In the genomic region with DNA sequence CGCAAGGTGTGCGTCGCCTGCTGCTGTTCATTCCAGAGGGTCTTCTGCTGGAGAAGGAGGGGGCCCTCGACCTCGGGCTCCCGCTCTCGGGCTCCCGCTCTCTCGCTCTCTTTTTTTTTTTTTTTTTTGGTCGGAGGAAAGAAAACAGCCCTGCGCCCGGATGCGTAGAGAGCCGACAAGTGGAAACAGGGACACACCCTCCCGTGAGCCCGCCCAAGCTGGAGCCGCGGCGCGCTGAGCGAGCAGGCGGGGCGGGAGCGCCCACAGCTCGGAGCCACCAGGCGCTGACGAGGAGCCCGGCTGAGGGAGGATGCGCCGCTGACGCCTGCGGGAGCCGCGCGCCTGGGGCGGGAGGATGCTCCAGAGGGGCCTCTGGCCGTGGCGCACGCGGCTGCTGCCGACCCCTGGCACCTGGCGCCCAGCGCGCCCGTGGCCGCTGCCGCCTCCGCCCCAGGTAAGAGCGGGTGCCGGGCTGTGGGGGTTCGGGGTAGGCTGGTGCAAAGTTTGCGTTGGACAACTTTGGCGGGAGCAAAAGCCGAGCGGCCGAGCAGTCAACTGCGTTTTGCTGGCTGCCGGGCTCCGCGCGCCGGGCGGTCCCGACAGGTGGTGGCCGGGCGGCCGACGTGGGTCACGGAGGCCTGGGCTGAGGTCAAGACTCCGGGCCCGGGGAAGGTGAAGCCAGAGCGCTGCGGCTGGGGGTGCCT, we compare ENCODE assay signal across 8 cellular contexts. TPM values are rescaled to one million over a fixed set of nuclear protein-coding genes. Genes with fewer than 3 reads are reported as not detected.
A peak's percentile ranks its signal among the peaks of the same experiment; 100 is the strongest.
DNase-seq lines count a peak whose midpoint lies in the region; ATAC-seq and TF ChIP-seq lines count a peak whose summit lies in the region.

A gene with protein sequence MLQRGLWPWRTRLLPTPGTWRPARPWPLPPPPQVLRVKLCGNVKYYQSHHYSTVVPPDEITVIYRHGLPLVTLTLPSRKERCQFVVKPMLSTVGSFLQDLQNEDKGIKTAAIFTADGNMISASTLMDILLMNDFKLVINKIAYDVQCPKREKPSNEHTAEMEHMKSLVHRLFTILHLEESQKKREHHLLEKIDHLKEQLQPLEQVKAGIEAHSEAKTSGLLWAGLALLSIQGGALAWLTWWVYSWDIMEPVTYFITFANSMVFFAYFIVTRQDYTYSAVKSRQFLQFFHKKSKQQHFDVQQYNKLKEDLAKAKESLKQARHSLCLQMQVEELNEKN (plus strand): TSS at position 264 of the 704 bp plus-strand sequence. CDS start 92 bp downstream, at position 356.

- H3K9ac ChIP-seq in fibroblast of lung (ENCODE audit: insufficient read depth, low read length) = peak within 1 kb of the TSS; percentile 78

- peak within 1 kb of the TSS; percentile 81 to 92 for H3K4me3 Mint-ChIP-seq in activated T-cell treated with anti-CD3 and anti-CD28 coated beads, Interleukin-2, amount 50 U/mL, for 72 hours
- peak within 1 kb of the TSS; percentile 84 to 99 (median 98) for H3K4me3 Mint-ChIP-seq in naive thymus-derived CD8-positive, alpha-beta T cell
- peak within 1 kb of the TSS; percentile 83 to 86 for H3K4me3 Mint-ChIP-seq in stimulated activated naive B cell treated with anti-CD40 and anti-IgM and Interleukin-4, amounts not matched to agents 10 μg/mL and 1 μg/mL and 100 μg/mL, for 72 hours

- ATAC-seq in GM21528 (IDR thresholded peaks at IDR 0.05; ENCODE audit: low FRiP score, unreplicated experiment) = peak; percentile 94
- ATAC-seq in Panc1 = peak; percentile 100
- peak; percentile 91 to 92 for ATAC-seq in activated T-cell treated with anti-CD3 and anti-CD28 coated beads, Interleukin-2, amount 50 U/mL, for 72 hours (replicated peaks in 1 of 2)
- ATAC-seq in naive thymus-derived CD8-positive, alpha-beta T cell = peak; percentile 88 to 95
- peak; percentile 93 for ATAC-seq in stimulated activated naive B cell treated with anti-CD40 and anti-IgM and Interleukin-4, amounts not matched to agents 10 μg/mL and 1 μg/mL and 100 μg/mL, for 72 hours (replicated peaks)

- H3K27me3 ChIP-seq in Panc1 (ENCODE audit: control insufficient read depth, insufficient read depth, low read length) (no peaks in the 10 kb centered on the region), fibroblast of lung (ENCODE audit: control insufficient read depth, insufficient read depth, low read length) (no peaks in the 10 kb centered on the region)

- H3K27me3 Mint-ChIP-seq in activated T-cell treated with anti-CD3 and anti-CD28 coated beads, Interleukin-2, amount 50 U/mL, for 72 hours (ENCODE audit: low read depth) = no peaks in the 10 kb centered on the region
- no peaks in the 10 kb centered on the region for H3K27me3 Mint-ChIP-seq in naive thymus-derived CD8-positive, alpha-beta T cell
- no peaks in the 10 kb centered on the region for H3K27me3 Mint-ChIP-seq in stimulated activated naive B cell treated with anti-CD40 and anti-IgM and Interleukin-4, amounts not matched to agents 10 μg/mL and 1 μg/mL and 100 μg/mL, for 72 hours

- no peaks in the 10 kb centered on the region; the same call in 1 of the 2 replicates for H3K4me1 ChIP-seq in Panc1 (ENCODE audit: control insufficient read depth, insufficient read depth, low read length)
- no peaks in the 10 kb centered on the region for H3K4me1 ChIP-seq in fibroblast of lung (ENCODE audit: control insufficient read depth, extremely low read depth, insufficient read depth, low read length)

- H3K27ac ChIP-seq in Panc1 (ENCODE audit: low read length) = peak within 1 kb of the TSS; percentile 72
- H3K27ac ChIP-seq in fibroblast of lung (ENCODE audit: insufficient read depth, low read length) = peak within 1 kb of the TSS; percentile 89

- H2AFZ ChIP-seq in fibroblast of lung (ENCODE audit: low read length) = peak within 1 kb of the TSS; percentile 72

- no peaks in the 10 kb centered on the region for H3K9me3 ChIP-seq in Panc1 (ENCODE audit: control insufficient read depth, insufficient read depth, low read depth, low read length)
- H3K9me3 ChIP-seq in fibroblast of lung (ENCODE audit: control insufficient read depth, insufficient read depth, low read depth, low read length) = no peaks in the 10 kb centered on the region

- POLR2A ChIA-PET in Panc1 (lab: Charles Lee) = interaction anchor here (0.7 kb wide), 3 partner anchors 126 to 694 kb away, joined by 9 to 10 read pairs (median 10); no protein-coding TSS in a partner anchor
- POLR2A ChIA-PET in naive thymus-derived CD8-positive, alpha-beta T cell (lab: Charles Lee) = interaction anchor here (0.6 to 3.4 kb wide), 35 partner anchors 11 to 1840 kb away, joined by 3 to 54 read pairs (median 5); a partner anchor contains a TSS

- intact Hi-C loops in Panc1 (cut with micrococcal nuclease; ENCODE audit: unreplicated experiment) = loop anchor here (10.0 kb wide), 1 partner anchor 145 kb away; a partner anchor contains a TSS

- H3K36me3 Mint-ChIP-seq in activated T-cell treated with anti-CD3 and anti-CD28 coated beads, Interleukin-2, amount 50 U/mL, for 72 hours (ENCODE audit: insufficient read depth in 2 of 2) = peaks cover 1 to 10% of the 10 kb centered on the region in 2 donors
- peaks cover 0 to 18% (median 11%) of the 10 kb centered on the region in 3 donors for H3K36me3 Mint-ChIP-seq in naive thymus-derived CD8-positive, alpha-beta T cell
- H3K36me3 Mint-ChIP-seq in stimulated activated naive B cell treated with anti-CD40 and anti-IgM and Interleukin-4, amounts not matched to agents 10 μg/mL and 1 μg/mL and 100 μg/mL, for 72 hours = peaks cover 11 to 16% of the 10 kb centered on the region in 2 donors

- H4K20me1 ChIP-seq in fibroblast of lung (ENCODE audit: control insufficient read depth, extremely low read depth, insufficient read depth, low read length) = no peaks in the 10 kb centered on the region

- H3K27ac Mint-ChIP-seq in activated T-cell treated with anti-CD3 and anti-CD28 coated beads, Interleukin-2, amount 50 U/mL, for 72 hours = peak within 1 kb of the TSS; percentile 96
- H3K27ac Mint-ChIP-seq in naive thymus-derived CD8-positive, alpha-beta T cell = peak within 1 kb of the TSS; percentile 94 to 99 (median 97)
- H3K27ac Mint-ChIP-seq in stimulated activated naive B cell treated with anti-CD40 and anti-IgM and Interleukin-4, amounts not matched to agents 10 μg/mL and 1 μg/mL and 100 μg/mL, for 72 hours = peak within 1 kb of the TSS; percentile 93

- TF ChIP-seq CTCF in Panc1 (IDR thresholded peaks at IDR 0.05) (no peak), fibroblast of lung (conservative IDR thresholded peaks at IDR 0.05 in 1 of 2, IDR thresholded peaks at IDR 0.05 in 1 of 2; ENCODE audit: low read depth in 1 of 2, low read length in 2 of 2) (no peak)

- H3K4me3 ChIP-seq in Panc1 (ENCODE audit: low read depth in 2 of 2, low read length in 2 of 2) (peak within 1 kb of the TSS; percentile 64 to 69), fibroblast of lung (replicated peaks in 1 of 4; ENCODE audit: control extremely low read depth in 1 of 4, insufficient read depth in 1 of 4, low read depth in 3 of 4, low read length in 4 of 4) (peak within 1 kb of the TSS; percentile 47 to 86 (median 80))

- CTCF ChIA-PET in Panc1 (lab: Charles Lee) = no interaction called here

- no peaks in the 10 kb centered on the region for H3K9me3 Mint-ChIP-seq in activated T-cell treated with anti-CD3 and anti-CD28 coated beads, Interleukin-2, amount 50 U/mL, for 72 hours
- no peaks in the 10 kb centered on the region for H3K9me3 Mint-ChIP-seq in naive thymus-derived CD8-positive, alpha-beta T cell
- no peaks in the 10 kb centered on the region for H3K9me3 Mint-ChIP-seq in stimulated activated naive B cell treated with anti-CD40 and anti-IgM and Interleukin-4, amounts not matched to agents 10 μg/mL and 1 μg/mL and 100 μg/mL, for 72 hours

- peaks cover 44% of the 10 kb centered on the region for H3K4me1 Mint-ChIP-seq in activated T-cell treated with anti-CD3 and anti-CD28 coated beads, Interleukin-2, amount 50 U/mL, for 72 hours (ENCODE audit: low read depth)
- H3K4me1 Mint-ChIP-seq in naive thymus-derived CD8-positive, alpha-beta T cell = peaks cover 12 to 62% (median 58%) of the 10 kb centered on the region in 4 donors
- peaks cover 13 to 39% of the 10 kb centered on the region in 2 donors for H3K4me1 Mint-ChIP-seq in stimulated activated naive B cell treated with anti-CD40 and anti-IgM and Interleukin-4, amounts not matched to agents 10 μg/mL and 1 μg/mL and 100 μg/mL, for 72 hours

- H3K36me3 ChIP-seq in Panc1 (ENCODE audit: control insufficient read depth, insufficient read depth, low read length) = peaks cover 3% of the 10 kb centered on the region; the same call in 1 of the 2 replicates
- no peaks in the 10 kb centered on the region for H3K36me3 ChIP-seq in fibroblast of lung (ENCODE audit: control insufficient read depth, insufficient read depth, low read length)

- in situ Hi-C loops in Panc1 (cut with HindIII; ENCODE audit: low pct_unique_long_range_greater_than_20kb, low sequenced_read_pairs) = no loop called here

- no TSS peak for BruUV-seq in Panc1 (replicated peaks; lab: Mats Ljungman, UMichigan)

- peaks cover 10% of the 10 kb centered on the region for H3K79me2 ChIP-seq in fibroblast of lung (ENCODE audit: control insufficient read depth, insufficient read depth, low read length)

- DNase-seq in DMS153 (lab: John Stamatoyannopoulos, UW) = peak; percentile 87
- peak; percentile 75 for DNase-seq in HuH-7 (ENCODE audit: low spot score)
- DNase-seq in Panc1 (ENCODE audit: low read depth, low spot score) = peak; percentile 39
- DNase-seq in activated T-cell treated with anti-CD3 and anti-CD28 coated beads, Interleukin-2, amount 50 U/mL, for 72 hours = peak; percentile 93 to 94
- DNase-seq in fibroblast of lung (ENCODE audit: low read depth in 2 of 2) = peak; percentile 88 to 91
- peak; percentile 84 to 96 (median 92) for DNase-seq in naive thymus-derived CD8-positive, alpha-beta T cell
- DNase-seq in stimulated activated naive B cell treated with anti-CD40 and anti-IgM and Interleukin-4, amounts not matched to agents 10 μg/mL and 1 μg/mL and 100 μg/mL, for 72 hours = peak; percentile 90

- H3K4me2 ChIP-seq in fibroblast of lung (ENCODE audit: extremely low read depth, insufficient read depth, low read length) = peak within 1 kb of the TSS; percentile 83

RNA-seq across cellular contexts. Expression of the gene that starts here (rescaled TPM):
- 24.1 TPM for total RNA-seq in Panc1 (2021; ENCODE audit: unreplicated experiment)
- 26.9 TPM for polyA plus RNA-seq in Panc1 (2012; ENCODE audit: insufficient read length)
- 10 to 100 TPM; 43.8 to 52.0 TPM for total RNA-seq in activated T-cell treated with anti-CD3 and anti-CD28 coated beads, Interleukin-2, amount 50 U/mL, for 72 hours
- total RNA-seq in fibroblast of lung = 20.3 and 20.6 TPM in 2 replicates
- polyA plus RNA-seq in fibroblast of lung = 19.0 and 27.4 TPM in 2 replicates
- 27.4 and 35.5 TPM in 2 replicates for polyA plus RNA-seq in fibroblast of lung (2012)
- 2.0 and 2.7 TPM in 2 replicates for polyA minus RNA-seq in fibroblast of lung (ENCODE audit: low replicate concordance)
- total RNA-seq in naive thymus-derived CD8-positive, alpha-beta T cell = 100 to 1,000 TPM; 147 to 153 TPM
- polyA plus RNA-seq in naive thymus-derived CD8-positive, alpha-beta T cell = 100 to 1,000 TPM; 160 to 201 (median 197) TPM

Comparison
In these comparisons a context has a peak if more than half of its experiments do, and no peak if none do; other contexts are left out.
1. Peak in every context shown above with its lines: DNase-seq, ATAC-seq, H3K4me3 ChIP-seq and H3K27ac ChIP-seq.
2. DNase-seq: peak in every context shown above with its lines; median percentile 94 in activated T-cell treated with anti-CD3 and anti-CD28 coated beads, Interleukin-2, amount 50 U/mL, for 72 hours; 92 in naive thymus-derived CD8-positive, alpha-beta T cell; 90 in stimulated activated naive B cell treated with anti-CD40 and anti-IgM and Interleukin-4, amounts not matched to agents 10 μg/mL and 1 μg/mL and 100 μg/mL, for 72 hours; 90 in fibroblast of lung; 87 in DMS153; 75 in HuH-7; 39 in Panc1.